2 cellular contexts compared by ENCODE assay signal in genomic region chr1:208420021-208420420, GRCh38.
TF ChIP-seq lines count a peak whose summit lies in the region.

No MANE protein-coding gene starts in this region.

TF ChIP-seq in K562, 482 proteins besides CTCF, POLR2A, EP300 and RAD21:
- TF ChIP-seq PHTF2 (CRISPR knock-in tag; IDR thresholded peaks at IDR 0.05): no peak
- no peak for TF ChIP-seq MAFG (tag; conservative IDR thresholded peaks at IDR 0.05)
- no peak for TF ChIP-seq ZNF133 (CRISPR knock-in tag; IDR thresholded peaks at IDR 0.05)
- no peak for TF ChIP-seq MBD2 (IDR thresholded peaks at IDR 0.05; ENCODE audit: borderline replicate concordance, low read depth)
- TF ChIP-seq U2AF2 (optimal IDR thresholded peaks at IDR 0.05; ENCODE audit: low read depth, low read length): no peak
- peak; percentile 38 for TF ChIP-seq ZFP36 (IDR thresholded peaks at IDR 0.05; ENCODE audit: low read depth, low read length, partially characterized antibody)
- TF ChIP-seq LARP7 (IDR thresholded peaks at IDR 0.05): no peak
- no peak for TF ChIP-seq CHD7 (IDR thresholded peaks at IDR 0.05; ENCODE audit: low read depth, low read length)
- no peak for TF ChIP-seq FUS (optimal IDR thresholded peaks at IDR 0.05; ENCODE audit: low read depth, low read length)

TF ChIP-seq in GM12891, 5 proteins besides CTCF, POLR2A, EP300 and RAD21:
- TF ChIP-seq POU2F2 (IDR thresholded peaks at IDR 0.05; ENCODE audit: low read depth, low read length) (no peak), TAF1 (IDR thresholded peaks at IDR 0.05; ENCODE audit: low read depth, low read length) (no peak), POLR2AphosphoS5 (IDR thresholded peaks at IDR 0.05; ENCODE audit: low read depth, low read length) (no peak), SPI1 (IDR thresholded peaks at IDR 0.05; ENCODE audit: low read depth, low read length) (no peak), PAX5 (IDR thresholded peaks at IDR 0.05; ENCODE audit: insufficient read depth, low read length, severe bottlenecking) (no peak)
